In genomic region chr17:82611140-82612058, GRCh38 we compare ENCODE assay signal across 1 cellular context.
TF ChIP-seq lines count a peak whose summit lies in the region.

No MANE protein-coding gene starts in this region.

TF ChIP-seq in SK-N-SH, 30 proteins besides CTCF, POLR2A, EP300 and RAD21 (continued from another document):
- TF ChIP-seq TCF12 (IDR thresholded peaks at IDR 0.05): peak; percentile 86
- peak; percentile 90 for TF ChIP-seq NFIC (IDR thresholded peaks at IDR 0.05; ENCODE audit: borderline replicate concordance)
- TF ChIP-seq POLR2AphosphoS5 (IDR thresholded peaks at IDR 0.05; ENCODE audit: low read depth, low read length): peak; percentile 60; the same call in 1 of the 2 replicates
- TF ChIP-seq GATA2 (CRISPR knock-in tag; IDR thresholded peaks at IDR 0.05): peak; percentile 95
- TF ChIP-seq USF1 (IDR thresholded peaks at IDR 0.05; ENCODE audit: borderline replicate concordance, low read depth): no peak
- TF ChIP-seq MEF2A (IDR thresholded peaks at IDR 0.05; ENCODE audit: borderline replicate concordance, low read depth): no peak
- 0 out of 2 replicates have a peak, but pooled peaks have one; percentile 23 for TF ChIP-seq TEAD4 (IDR thresholded peaks at IDR 0.05; ENCODE audit: borderline replicate concordance, insufficient read depth)
- TF ChIP-seq RFX5 (IDR thresholded peaks at IDR 0.05; ENCODE audit: low read length): peak; percentile 60; the same call in 1 of the 2 replicates
- no peak for TF ChIP-seq USF2 (IDR thresholded peaks at IDR 0.05; ENCODE audit: borderline replicate concordance, low read depth, low read length)
- no peak for TF ChIP-seq EZH2phosphoT487 (IDR thresholded peaks at IDR 0.05; ENCODE audit: borderline replicate concordance, low read depth)
- TF ChIP-seq MAX (IDR thresholded peaks at IDR 0.05; ENCODE audit: low read depth): no peak; the same call in 1 of the 2 replicates
- TF ChIP-seq ELF1 (IDR thresholded peaks at IDR 0.05): no peak
- 0 out of 2 replicates have a peak, but pooled peaks have one; percentile 7 for TF ChIP-seq FOSL2 (IDR thresholded peaks at IDR 0.05; ENCODE audit: borderline replicate concordance, low read depth)
